11 cellular contexts compared by ENCODE assay signal in genomic region chr1:232142403-232143314, GRCh38.
DNase-seq lines count a peak whose midpoint lies in the region; ATAC-seq and TF ChIP-seq lines count a peak whose summit lies in the region.
"Had no signal": no experiment of that assay in that cellular context is flagged by ENCODE, and none has a peak within 500 bp of the region (broad histone marks: within the 10 kb centered on the region; RNA-seq: fewer than 3 reads in every experiment).

No MANE protein-coding gene starts in this region.

- H3K4me2 ChIP-seq in neuronal stem cell (ENCODE audit: insufficient read depth, low read length, poor library complexity, severe bottlenecking), result no peak overlapping the region

- H3K36me3 ChIP-seq in RWPE2 (ENCODE audit: low read depth), result no peaks in the 10 kb centered on the region
- peaks cover 0 to 2% of the 10 kb centered on the region in 2 donors for H3K36me3 ChIP-seq in neuronal stem cell (replicated peaks in 1 of 2; ENCODE audit: control insufficient read depth in 2 of 2, insufficient read depth in 2 of 2, low read length in 2 of 2)

- H2BK5ac ChIP-seq in neuronal stem cell (ENCODE audit: low read length), result no peak overlapping the region

- no peak overlapping the region for H2BK120ac ChIP-seq in neuronal stem cell (ENCODE audit: low read depth, low read length)

- no peaks in the 10 kb centered on the region for H3K9me3 ChIP-seq in RWPE2 (ENCODE audit: severe bottlenecking)
- H3K9me3 ChIP-seq in neuronal stem cell (replicated peaks in 1 of 2; ENCODE audit: control insufficient read depth in 2 of 2, insufficient read depth in 1 of 2, low read depth in 1 of 2, low read length in 2 of 2), result peaks cover 3 to 13% of the 10 kb centered on the region in 2 donors

- no peak overlapping the region for H3K4me3 ChIP-seq in RWPE2 (ENCODE audit: severe bottlenecking)
- H3K4me3 ChIP-seq in neuronal stem cell (ENCODE audit: low read length in 2 of 2), result no peak overlapping the region

- no peaks in the 10 kb centered on the region for H3K27me3 ChIP-seq in RWPE2 (ENCODE audit: insufficient read depth, poor library complexity, severe bottlenecking)
- H3K27me3 ChIP-seq in neuronal stem cell (ENCODE audit: control insufficient read depth in 3 of 3, insufficient read depth in 3 of 3, low read depth in 1 of 3, low read length in 3 of 3), result no peaks in the 10 kb centered on the region

- H3K79me1 ChIP-seq in neuronal stem cell (ENCODE audit: low read depth, low read length), result no peaks in the 10 kb centered on the region

- H2AFZ ChIP-seq in neuronal stem cell (ENCODE audit: low read length), result peak overlapping the region; percentile 87

- H2AK5ac ChIP-seq in neuronal stem cell (ENCODE audit: low read depth, low read length), result no peak overlapping the region

- H3K4me1 ChIP-seq in RWPE2 (ENCODE audit: insufficient read depth, poor library complexity, severe bottlenecking), result peaks cover 22% of the 10 kb centered on the region
- H3K4me1 ChIP-seq in neuronal stem cell (ENCODE audit: control insufficient read depth in 2 of 2, insufficient read depth in 1 of 2, low read depth in 1 of 2, low read length in 2 of 2), result peaks cover 0 to 5% of the 10 kb centered on the region in 2 donors

- H3K27ac Mint-ChIP-seq in activated naive CD8-positive, alpha-beta T cell treated with anti-CD3 and anti-CD28 coated beads for 36 hours, result no peak overlapping the region
- H3K27ac Mint-ChIP-seq: activated CD4-positive, alpha-beta T cell treated with anti-CD3 and anti-CD28 coated beads, Interleukin-2, amount 10 ng/mL, durations not matched to agents 7 days and 5 days; CD4-positive, alpha-beta T cell had no signal

- H3K4me1 Mint-ChIP-seq in activated naive CD8-positive, alpha-beta T cell treated with anti-CD3 and anti-CD28 coated beads for 36 hours, result no peaks in the 10 kb centered on the region
- H3K4me1 Mint-ChIP-seq: activated CD4-positive, alpha-beta T cell treated with anti-CD3 and anti-CD28 coated beads, Interleukin-2, amount 10 ng/mL, durations not matched to agents 7 days and 5 days had no signal

- TF ChIP-seq CTCF in AG09319 (IDR thresholded peaks at IDR 0.05; ENCODE audit: low read depth, low read length), result no peak
- no peak for TF ChIP-seq CTCF in RWPE2 (IDR thresholded peaks at IDR 0.05; ENCODE audit: poor library complexity, severe bottlenecking)

- WGBS in neuronal stem cell (ENCODE audit: extremely low coverage in 2 of 2, insufficient read length in 2 of 2, insufficient replicate concordance in 1 of 2), 2 donors, result no CpG with 5 or more reads among the region's 8 CpGs

- no peak overlapping the region for H3K18ac ChIP-seq in neuronal stem cell (ENCODE audit: low read length)

- H3K27ac ChIP-seq in RWPE2 (ENCODE audit: poor library complexity, severe bottlenecking) (peak overlapping the region; percentile 88), neuronal stem cell (replicated peaks; ENCODE audit: low read length) (no peak overlapping the region)

- H3K9me3 Mint-ChIP-seq in activated naive CD8-positive, alpha-beta T cell treated with anti-CD3 and anti-CD28 coated beads for 36 hours, result peaks cover 2% of the 10 kb centered on the region
- H3K9me3 Mint-ChIP-seq: CD4-positive, alpha-beta T cell had no signal

- peak; percentile 96 for ATAC-seq in RWPE2 (ENCODE audit: low read depth)
- no peak for ATAC-seq in GM19324 (IDR thresholded peaks at IDR 0.05; ENCODE audit: low FRiP score, unreplicated experiment)
- ATAC-seq in GM19467 (IDR thresholded peaks at IDR 0.05; ENCODE audit: unreplicated experiment), result no peak

- H4K91ac ChIP-seq in neuronal stem cell (ENCODE audit: low read depth, low read length, poor library complexity), result no peak overlapping the region

- H4K8ac ChIP-seq in neuronal stem cell (ENCODE audit: low read depth, low read length), result no peak overlapping the region

- peak; percentile 19 for DNase-seq in AG09319 (ENCODE audit: extremely low read depth, low read depth)
- DNase-seq in RWPE2 (ENCODE audit: low spot score), result peak; percentile 71
- peak; percentile 80 for DNase-seq in fibroblast of peridontal ligament (ENCODE audit: extremely low read depth)
- no peak for DNase-seq in neuronal stem cell (ENCODE audit: low spot score)
- DNase-seq in SW 1271 (lab: John Stamatoyannopoulos, UW), result no peak
- no peak for DNase-seq in activated naive CD8-positive, alpha-beta T cell treated with anti-CD3 and anti-CD28 coated beads for 36 hours
- DNase-seq: activated CD4-positive, alpha-beta T cell treated with anti-CD3 and anti-CD28 coated beads, Interleukin-2, amount 10 ng/mL, durations not matched to agents 7 days and 5 days; CD4-positive, alpha-beta T cell; NCI-H187 treated with DMSO at 0.1 percent for 48 hours had no signal

- H2BK12ac ChIP-seq in neuronal stem cell (ENCODE audit: low read length), result no peak overlapping the region

- H2BK15ac ChIP-seq in neuronal stem cell (ENCODE audit: low read length), result no peak overlapping the region

- peaks cover 2% of the 10 kb centered on the region for H3K36me3 Mint-ChIP-seq in activated naive CD8-positive, alpha-beta T cell treated with anti-CD3 and anti-CD28 coated beads for 36 hours

- no peak overlapping the region for H3K23ac ChIP-seq in neuronal stem cell (ENCODE audit: low read depth, low read length, poor library complexity)

- no peak overlapping the region for H3K4ac ChIP-seq in neuronal stem cell (ENCODE audit: low read length)

- peaks cover 8% of the 10 kb centered on the region for H3K27me3 Mint-ChIP-seq in activated naive CD8-positive, alpha-beta T cell treated with anti-CD3 and anti-CD28 coated beads for 36 hours
- H3K27me3 Mint-ChIP-seq: CD4-positive, alpha-beta T cell had no signal

- H3K14ac ChIP-seq in neuronal stem cell (ENCODE audit: low read length), result no peak overlapping the region

- no peak overlapping the region for H3K4me3 Mint-ChIP-seq in activated naive CD8-positive, alpha-beta T cell treated with anti-CD3 and anti-CD28 coated beads for 36 hours
- H3K4me3 Mint-ChIP-seq: activated CD4-positive, alpha-beta T cell treated with anti-CD3 and anti-CD28 coated beads, Interleukin-2, amount 10 ng/mL, durations not matched to agents 7 days and 5 days; CD4-positive, alpha-beta T cell had no signal

- H3K9ac ChIP-seq in neuronal stem cell (ENCODE audit: low read depth, low read length, poor library complexity), result no peak overlapping the region

Comparison
In these comparisons a context has a peak if more than half of its experiments do, and no peak if none do; other contexts are left out.
1. DNase-seq: peak in AG09319 (single experiment), RWPE2 (single experiment) and fibroblast of peridontal ligament (single experiment); none in neuronal stem cell (single experiment), SW 1271 (0 of 2) and activated naive CD8-positive, alpha-beta T cell treated with anti-CD3 and anti-CD28 coated beads for 36 hours (single experiment).